ENCODE assay signal across 21 cellular contexts in genomic region chr2:61220768-61221167, GRCh38. TPM values are rescaled to one million over a fixed set of nuclear protein-coding genes. Genes with fewer than 3 reads are reported as not detected.
DNase-seq lines count a peak whose midpoint lies in the region; ATAC-seq, FAIRE-seq and TF ChIP-seq lines count a peak whose summit lies in the region.
"Had no signal": no experiment of that assay in that cellular context is flagged by ENCODE, and none has a peak within 500 bp of the region (broad histone marks: within the 10 kb centered on the region; RNA-seq: fewer than 3 reads in every experiment).

No MANE protein-coding gene starts in this region.

- no peak overlapping the region for H3K4me3 ChIP-seq in cardiac fibroblast (replicated peaks in 1 of 2; ENCODE audit: low read depth in 2 of 2, low read length in 2 of 2)
- H3K4me3 ChIP-seq in left lung = no peak overlapping the region
- H3K4me3 ChIP-seq: cardiac muscle cell, K562, skin epidermis had no signal

- peaks cover 0 to 3% of the 10 kb centered on the region in 2 donors for H3K4me1 ChIP-seq in left lung
- H3K4me1 ChIP-seq: Caco-2 had no signal

- peak; percentile 9 for DNase-seq in A172 (ENCODE audit: low spot score)
- DNase-seq in H54 (ENCODE audit: insufficient read length, low spot score) = peak; percentile 8
- peak; percentile 33 to 80 for DNase-seq in cardiac fibroblast (ENCODE audit: low read depth in 2 of 2)
- no peak for DNase-seq in left lung
- DNase-seq in NCI-H345 treated with DMSO at 0.1 percent for 48 hours (lab: John Stamatoyannopoulos, UW; ENCODE audit: unreplicated experiment) = no peak
- DNase-seq in nucleus accumbens (lab: John Stamatoyannopoulos, UW) = no peak
- no peak for DNase-seq in NCI-H187 (lab: John Stamatoyannopoulos, UW)
- DNase-seq: activated effector memory CD4-positive, alpha-beta T cell treated with anti-CD3 and anti-CD28 coated beads, Interleukin-2, amount 50 U/mL, for 16 hours; Caco-2; effector memory CD4-positive, alpha-beta T cell; mesendoderm; T-cell had no signal

- no peak for TF ChIP-seq CTCF in cardiac fibroblast (IDR thresholded peaks at IDR 0.05; ENCODE audit: low read depth, low read length)
- no peak for TF ChIP-seq CTCF in left lung (IDR thresholded peaks at IDR 0.05)

- peaks cover 0 to 63% of the 10 kb centered on the region in 2 donors for H3K36me3 ChIP-seq in left lung

- ATAC-seq in left lung (peak; percentile 74), GM18505 (IDR thresholded peaks at IDR 0.05; ENCODE audit: unreplicated experiment) (no peak)
- ATAC-seq: K562; Right ventricle myocardium inferior; stimulated activated memory B cell treated with anti-CD40 and anti-IgM and Interleukin-4, amounts not matched to agents 10 μg/mL and 1 μg/mL and 100 μg/mL, for 72 hours; T-cell; WTC11 had no signal

- no peaks in the 10 kb centered on the region for H3K27me3 ChIP-seq in left lung
- H3K27me3 ChIP-seq: cardiac muscle cell had no signal

- peak overlapping the region; percentile 15 to 20 for H3K27ac ChIP-seq in left lung
- H3K27ac ChIP-seq: cardiac muscle cell had no signal

- intact Hi-C loops in left lung (cut with DNase I) = no loop called here

- no peaks in the 10 kb centered on the region for H3K9me3 ChIP-seq in left lung
- H3K9me3 ChIP-seq: Caco-2 had no signal

- peak; percentile 98 for FAIRE-seq in H54 (lab: Jason Lieb, UNC)
- FAIRE-seq: GM18507, GM19239, K562 had no signal

- TF ChIP-seq POLR2A in H54 (IDR thresholded peaks at IDR 0.05; ENCODE audit: low read depth, low read length) (no peak), GM18505 (IDR thresholded peaks at IDR 0.05; ENCODE audit: borderline replicate concordance, extremely low read depth, insufficient read depth, insufficient read length) (no peak)

RNA-seq across cellular contexts. Expression of gene C2orf74, which starts 58.8 kb away (rescaled TPM):
- total RNA-seq in A172 (2014; rRNA removed; shearing (Covaris generic)) = 51.5 and 80.7 TPM in 2 replicates
- 10 to 100 TPM in 1 of 2 donors, 1 to 10 TPM in 1; 5.0 to 11.4 TPM for total RNA-seq in left lung
- total RNA-seq: Caco-2, K562 had no signal

Comparison
In these comparisons a context has a peak if more than half of its experiments do, and no peak if none do; other contexts are left out.
1. DNase-seq: peak in A172 (single experiment), H54 (single experiment) and cardiac fibroblast (2 of 2); none in left lung (0 of 2), NCI-H345 treated with DMSO at 0.1 percent for 48 hours (single experiment), nucleus accumbens (0 of 56) and NCI-H187 (0 of 2).